21 cellular contexts compared by ENCODE assay signal in the genomic region with DNA sequence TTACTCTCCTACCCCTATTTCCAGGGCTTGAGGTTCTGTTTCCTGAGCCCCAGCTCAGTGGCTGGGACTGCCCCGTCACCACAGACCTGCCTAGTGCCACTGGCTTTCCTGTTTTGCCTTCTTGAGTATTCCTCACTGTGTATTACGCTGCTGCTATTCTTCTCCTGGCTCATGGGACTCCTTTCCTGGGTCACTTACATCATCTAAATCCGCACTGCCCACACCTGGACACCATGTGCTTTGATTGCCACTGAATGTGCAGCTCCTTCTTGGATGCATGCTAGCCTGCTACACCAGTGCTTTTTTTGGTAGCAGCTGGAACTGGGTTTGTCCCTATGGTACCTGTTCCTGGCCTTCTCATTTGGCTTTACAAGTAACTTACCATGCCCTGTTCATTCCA.
"Had no signal": no experiment of that assay in that cellular context is flagged by ENCODE, and none has a peak within 500 bp of the region (broad histone marks: within the 10 kb centered on the region; RNA-seq: fewer than 3 reads in every experiment).

No MANE protein-coding gene starts in this region.

- H3K4me1 ChIP-seq: colonic mucosa, left lung, lower lobe of right lung had no signal

- H3K9me3 ChIP-seq: colonic mucosa, esophagus muscularis mucosa, gastrocnemius medialis, heart right ventricle, left lung, lower lobe of right lung, mucosa of descending colon had no signal

- H3K27me3 ChIP-seq: colonic mucosa, esophagus muscularis mucosa, gastrocnemius medialis, heart right ventricle, left lung had no signal

- ATAC-seq: heart right ventricle, left cardiac atrium, left lung, left ventricle myocardium superior, lower lobe of right lung, mucosa of descending colon had no signal

- H3K36me3 ChIP-seq: colonic mucosa, esophagus muscularis mucosa, gastrocnemius medialis, heart right ventricle, left lung, lower lobe of right lung had no signal

- DNase-seq: colonic mucosa; cortex of kidney; effector memory CD4-positive, alpha-beta T cell; foreskin fibroblast; foreskin melanocyte; gastrocnemius medialis; glutamatergic neuron; head of caudate nucleus; heart right ventricle; hippocampal formation; left cardiac atrium; left lung; left ventricle myocardium superior; lower lobe of right lung; mesenchymal stem cell; mucosa of descending colon; naive B cell had no signal

- H3K4me3 ChIP-seq: colonic mucosa, esophagus muscularis mucosa, gastrocnemius medialis, heart right ventricle, left lung, lower lobe of right lung, mucosa of descending colon had no signal

- FAIRE-seq: endothelial cell of umbilical vein, islet of Langerhans, keratinocyte had no signal

- H3K27ac ChIP-seq: colonic mucosa, esophagus muscularis mucosa, heart right ventricle, left lung, lower lobe of right lung had no signal
